8 cellular contexts compared by ENCODE assay signal in genomic region chr15:90934949-90935751, GRCh38. TPM values are rescaled to one million over a fixed set of nuclear protein-coding genes. Genes with fewer than 3 reads are reported as not detected.
DNase-seq lines count a peak whose midpoint lies in the region; ATAC-seq and TF ChIP-seq lines count a peak whose summit lies in the region.

TSS of gene UNC45A (plus strand) at chr15:90935285. CDS start at chr15:90935325, 40 bp downstream.

- H3K4me3 Mint-ChIP-seq in activated CD4-positive, alpha-beta memory T cell treated with anti-CD3 and anti-CD28 coated beads, Interleukin-2, amount 10 ng/mL, durations not matched to agents 7 days and 5 days, result peak within 1 kb of the TSS; percentile 83

- intact Hi-C loops in lower lobe of right lung (cut with DNase I), result no loop called here

- DNase-seq in CD1c-positive myeloid dendritic cell (ENCODE audit: extremely low spot score) (peak; percentile 90), NCI-H82 (lab: John Stamatoyannopoulos, UW) (peak; percentile 93), lower lobe of right lung (peak; percentile 95)
- DNase-seq in activated CD4-positive, alpha-beta memory T cell treated with anti-CD3 and anti-CD28 coated beads, Interleukin-2, amount 10 ng/mL, durations not matched to agents 7 days and 5 days, result peak; percentile 95
- DNase-seq in stimulated activated CD4-positive, alpha-beta T cell treated with anti-CD3 and anti-CD28 coated beads, TNF-alpha, amount 100 ng/mL, for 24 hours (ENCODE audit: low read depth in 3 of 3), result peak; percentile 87 to 96 (median 92)

- POLR2A ChIA-PET in activated CD4-positive, alpha-beta memory T cell treated with anti-CD3 and anti-CD28 coated beads, Interleukin-2, amount 10 ng/mL, durations not matched to agents 7 days and 5 days (lab: Charles Lee), result interaction anchor here (0.6 to 11.6 kb wide), 32 partner anchors 8 to 670 kb away, joined by 3 to 211 read pairs (median 4); partner anchors contain the start of genes BLM, MAN2A2, NGRN and PRC1

- peaks cover 52% of the 10 kb centered on the region for H3K4me1 Mint-ChIP-seq in activated CD4-positive, alpha-beta memory T cell treated with anti-CD3 and anti-CD28 coated beads, Interleukin-2, amount 10 ng/mL, durations not matched to agents 7 days and 5 days

- peaks cover 40% of the 10 kb centered on the region for H3K36me3 Mint-ChIP-seq in activated CD4-positive, alpha-beta memory T cell treated with anti-CD3 and anti-CD28 coated beads, Interleukin-2, amount 10 ng/mL, durations not matched to agents 7 days and 5 days (ENCODE audit: low read depth)

- peak within 1 kb of the TSS; percentile 96 for H3K27ac Mint-ChIP-seq in activated CD4-positive, alpha-beta memory T cell treated with anti-CD3 and anti-CD28 coated beads, Interleukin-2, amount 10 ng/mL, durations not matched to agents 7 days and 5 days

- H3K9ac ChIP-seq in duodenal mucosa (ENCODE audit: low read depth in 1 of 2, low read length in 2 of 2), result peak within 1 kb of the TSS; percentile 89 to 93

- CTCF ChIA-PET in activated CD4-positive, alpha-beta memory T cell treated with anti-CD3 and anti-CD28 coated beads, Interleukin-2, amount 10 ng/mL, durations not matched to agents 7 days and 5 days (lab: Charles Lee), result interaction anchor here (0.6 to 9.6 kb wide), 35 partner anchors 8 to 670 kb away, joined by 3 to 210 read pairs (median 5); partner anchors contain the start of genes BLM, FES, MAN2A2 and NGRN

- H3K4me1 ChIP-seq in duodenal mucosa (ENCODE audit: control insufficient read depth in 1 of 2, insufficient read depth in 2 of 2, low read length in 2 of 2) (peaks cover 37 to 43% of the 10 kb centered on the region in 2 donors), lower lobe of right lung (peaks cover 49% of the 10 kb centered on the region)

- H3K27me3 Mint-ChIP-seq in activated CD4-positive, alpha-beta memory T cell treated with anti-CD3 and anti-CD28 coated beads, Interleukin-2, amount 10 ng/mL, durations not matched to agents 7 days and 5 days, result no peaks in the 10 kb centered on the region

- H3K27me3 ChIP-seq in duodenal mucosa (ENCODE audit: control insufficient read depth in 1 of 2, insufficient read depth in 2 of 2, low read length in 2 of 2) (no peaks in the 10 kb centered on the region), lower lobe of right lung (ENCODE audit: low read depth) (no peaks in the 10 kb centered on the region)

- H3K9me3 ChIP-seq in duodenal mucosa (ENCODE audit: control insufficient read depth in 1 of 2, low read length in 2 of 2), result no peaks in the 10 kb centered on the region
- no peaks in the 10 kb centered on the region for H3K9me3 ChIP-seq in lower lobe of right lung

- peak; percentile 61 for ATAC-seq in GM19438 (IDR thresholded peaks at IDR 0.05; ENCODE audit: low read depth, unreplicated experiment)
- ATAC-seq in HG03571 (IDR thresholded peaks at IDR 0.05; ENCODE audit: unreplicated experiment), result peak; percentile 63
- ATAC-seq in lower lobe of right lung, result peak; percentile 91 to 92

- H3K36me3 ChIP-seq in duodenal mucosa (ENCODE audit: control insufficient read depth in 1 of 2, insufficient read depth in 2 of 2, low read length in 2 of 2), result peaks cover 14 to 18% of the 10 kb centered on the region in 2 donors
- peaks cover 29% of the 10 kb centered on the region for H3K36me3 ChIP-seq in lower lobe of right lung

- H3K27ac ChIP-seq in duodenal mucosa (ENCODE audit: low read depth, low read length) (peak within 1 kb of the TSS; percentile 71), lower lobe of right lung (peak within 1 kb of the TSS; percentile 76)

- H3K4me3 ChIP-seq in duodenal mucosa (ENCODE audit: low read depth in 1 of 2, low read length in 2 of 2), result peak within 1 kb of the TSS; percentile 80 to 82
- H3K4me3 ChIP-seq in lower lobe of right lung, result peak within 1 kb of the TSS; percentile 70

- no peaks in the 10 kb centered on the region for H3K9me3 Mint-ChIP-seq in activated CD4-positive, alpha-beta memory T cell treated with anti-CD3 and anti-CD28 coated beads, Interleukin-2, amount 10 ng/mL, durations not matched to agents 7 days and 5 days

- TF ChIP-seq CTCF in lower lobe of right lung (IDR thresholded peaks at IDR 0.05), result no peak

RNA-seq across cellular contexts. Expression of gene UNC45A, which starts in this region (rescaled TPM):
- total RNA-seq in activated CD4-positive, alpha-beta memory T cell treated with anti-CD3 and anti-CD28 coated beads, Interleukin-2, amount 10 ng/mL, durations not matched to agents 7 days and 5 days, result 10 to 100 TPM; 71.3 to 75.2 TPM
- total RNA-seq in lower lobe of right lung, result 50.4 TPM

Comparison
In these comparisons a context has a peak if more than half of its experiments do, and no peak if none do; other contexts are left out.
1. Peak in every context shown above with its lines: DNase-seq, ATAC-seq, H3K4me3 ChIP-seq and H3K27ac ChIP-seq.